ENCODE assay signal across 1 cellular context in genomic region chr2:37342636-37343211, GRCh38.
TF ChIP-seq lines count a peak whose summit lies in the region.

No MANE protein-coding gene starts in this region.

TF ChIP-seq in HepG2, 621 proteins besides CTCF, POLR2A, EP300 and RAD21:
- no peak for TF ChIP-seq BORCS8-MEF2B (CRISPR knock-in tag; IDR thresholded peaks at IDR 0.05)
- no peak for TF ChIP-seq PHF21A (CRISPR knock-in tag; IDR thresholded peaks at IDR 0.05)
- no peak for TF ChIP-seq ZNF704 (CRISPR knock-in tag; IDR thresholded peaks at IDR 0.05; ENCODE audit: borderline replicate concordance)
- TF ChIP-seq ZNF331 (CRISPR knock-in tag; IDR thresholded peaks at IDR 0.05) = no peak
- no peak for TF ChIP-seq IRF9 (CRISPR knock-in tag; IDR thresholded peaks at IDR 0.05; ENCODE audit: borderline replicate concordance)
- TF ChIP-seq MAFK (conservative IDR thresholded peaks at IDR 0.05 in 1 of 2, IDR thresholded peaks at IDR 0.05 in 1 of 2; ENCODE audit: low read length in 2 of 2) = no peak
- TF ChIP-seq PRDM4 (CRISPR knock-in tag; IDR thresholded peaks at IDR 0.05; ENCODE audit: borderline replicate concordance) = no peak
- TF ChIP-seq ZNF570 (CRISPR knock-in tag; IDR thresholded peaks at IDR 0.05; ENCODE audit: borderline replicate concordance) = no peak
- no peak for TF ChIP-seq NFAT5 (CRISPR knock-in tag; IDR thresholded peaks at IDR 0.05)
- no peak for TF ChIP-seq ZNF501 (CRISPR knock-in tag; IDR thresholded peaks at IDR 0.05)
- TF ChIP-seq ZBTB40 (IDR thresholded peaks at IDR 0.05) = no peak
- no peak for TF ChIP-seq ZBTB40 (CRISPR knock-in tag; IDR thresholded peaks at IDR 0.05)
- TF ChIP-seq ZNF562 (CRISPR knock-in tag; IDR thresholded peaks at IDR 0.05; ENCODE audit: borderline replicate concordance) = no peak
- TF ChIP-seq AGO1 (IDR thresholded peaks at IDR 0.05; ENCODE audit: low read depth, low read length, poor library complexity, severe bottlenecking) = no peak
- no peak for TF ChIP-seq TERF1 (CRISPR knock-in tag; IDR thresholded peaks at IDR 0.05)
- no peak for TF ChIP-seq CBFB (CRISPR knock-in tag; IDR thresholded peaks at IDR 0.05)
- no peak for TF ChIP-seq ZNF318 (CRISPR knock-in tag; IDR thresholded peaks at IDR 0.05)
TF ChIP-seq in HepG2: peak in this region for 0.
